Comparison of ENCODE assay signal across 13 cellular contexts in the genomic region with DNA sequence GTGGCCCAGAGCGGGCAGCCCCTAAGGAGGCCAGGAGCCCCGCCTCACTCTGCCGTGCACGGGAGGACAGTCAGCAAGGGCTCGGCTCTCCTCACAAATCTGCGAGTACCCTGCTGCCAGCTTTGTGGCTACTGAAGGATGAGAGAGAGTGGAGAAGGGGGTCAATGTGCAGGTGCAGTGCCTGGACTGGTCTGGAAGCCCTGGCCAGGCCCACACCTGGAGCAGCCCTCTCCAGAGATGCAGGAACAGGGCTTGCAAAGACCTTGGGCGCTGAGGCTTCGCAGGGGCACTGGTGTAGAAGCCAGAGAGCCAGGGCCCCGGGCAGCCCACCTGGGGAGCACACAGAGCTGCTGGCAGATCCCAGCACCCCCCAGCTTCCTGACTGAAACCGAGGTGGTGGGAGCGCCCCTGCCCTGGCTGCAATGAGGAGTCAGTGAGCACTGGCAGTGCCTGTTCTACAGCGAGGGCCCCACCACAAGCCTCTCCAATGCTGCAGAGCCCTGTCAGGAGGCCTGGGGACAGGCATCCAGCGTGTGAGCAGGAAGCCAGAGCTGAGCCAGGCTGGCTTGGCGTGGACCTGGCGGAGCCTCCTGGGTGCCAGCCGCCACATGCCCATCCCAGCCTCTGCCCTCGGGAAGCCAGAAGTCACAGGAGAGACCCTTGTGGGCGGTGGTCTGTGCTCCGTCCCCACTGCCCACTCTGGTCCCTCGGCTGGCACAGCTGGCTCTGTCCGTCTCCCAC. TPM values are rescaled to one million over a fixed set of nuclear protein-coding genes. Genes with fewer than 3 reads are reported as not detected.
DNase-seq lines count a peak whose midpoint lies in the region; ATAC-seq, FAIRE-seq and TF ChIP-seq lines count a peak whose summit lies in the region.
"Had no signal": no experiment of that assay in that cellular context is flagged by ENCODE, and none has a peak within 500 bp of the region (broad histone marks: within the 10 kb centered on the region; RNA-seq: fewer than 3 reads in every experiment).

No MANE protein-coding gene starts in this region.

- peak overlapping the region; percentile 89 for H3K23ac ChIP-seq in neuronal stem cell (ENCODE audit: low read depth, low read length, poor library complexity)

- H4K8ac ChIP-seq in neuronal stem cell (ENCODE audit: low read depth, low read length): no peak overlapping the region

- H3K4me3 ChIP-seq in MM.1S (ENCODE audit: low read length) (peak overlapping the region; percentile 92), GM12878 (peak overlapping the region; percentile 85; the same call in 1 of the 2 replicates), neuronal stem cell (ENCODE audit: low read length in 2 of 2) (no peak overlapping the region)
- H3K4me3 ChIP-seq: A549 had no signal

- BruUV-seq in GM12878 (replicated peaks; lab: Mats Ljungman, UMichigan): no TSS peak

- H3K27ac ChIP-seq in MM.1S (ENCODE audit: low read length): peak overlapping the region; percentile 73; the same call in 1 of the 2 replicates
- H3K27ac ChIP-seq in GM12878 (ENCODE audit: control insufficient read depth, insufficient read depth): no peak overlapping the region
- H3K27ac ChIP-seq in neuronal stem cell (replicated peaks; ENCODE audit: low read length): no peak overlapping the region
- H3K27ac ChIP-seq: A549 had no signal

- H2BK12ac ChIP-seq in neuronal stem cell (ENCODE audit: low read length): peak overlapping the region; percentile 75

- DNase-seq in T-helper 1 cell: no peak
- DNase-seq in MM.1S: no peak
- DNase-seq in GM12878 (ENCODE audit: low read depth, low spot score): no peak
- no peak for DNase-seq in neuronal stem cell (ENCODE audit: low spot score)
- no peak for DNase-seq in ureter (ENCODE audit: low spot score)
- DNase-seq in OCI-M2 (lab: John Stamatoyannopoulos, UW; ENCODE audit: unreplicated experiment): no peak
- no peak for DNase-seq in NCI-H2029 treated with DMSO at 0.1 percent for 48 hours (lab: John Stamatoyannopoulos, UW)

- H3K4ac ChIP-seq in neuronal stem cell (ENCODE audit: low read length): no peak overlapping the region

- no peaks in the 10 kb centered on the region for H3K9me2 ChIP-seq in MM.1S (replicated peaks; ENCODE audit: insufficient read depth, low read length)

- POLR2A ChIA-PET in GM12878 (lab: Charles Lee): interaction anchor here (1.1 to 1.4 kb wide), 3 partner anchors 16 to 51 kb away, joined by 3 to 6 read pairs (median 5); no protein-coding TSS in a partner anchor

- peak; percentile 3; the same call in 1 of the 3 replicates for ATAC-seq in GM12878

- in situ Hi-C loops in GM12878 (cut with MboI): loop anchor here (5.0 kb wide), 1 partner anchor 99 kb away; no protein-coding TSS in a partner anchor

- H3K18ac ChIP-seq in neuronal stem cell (ENCODE audit: low read length): peak overlapping the region; percentile 38

- H3K4me1 Mint-ChIP-seq in T-helper 1 cell treated with Interleukin-12 subunit alpha and Interleukin-12 subunit beta and Interleukin-4 antibody, amounts not matched to agents 30 μg/mL and 1 μg/mL, for 36 hours (ENCODE audit: low read depth): peaks cover 12% of the 10 kb centered on the region

- peak overlapping the region; percentile 78 for H3K4me3 Mint-ChIP-seq in T-helper 1 cell treated with Interleukin-12 subunit alpha and Interleukin-12 subunit beta and Interleukin-4 antibody, amounts not matched to agents 30 μg/mL and 1 μg/mL, for 36 hours

- H2BK15ac ChIP-seq in neuronal stem cell (ENCODE audit: low read length): peak overlapping the region; percentile 83

- no peak for TF ChIP-seq EP300 in GM12878 (IDR thresholded peaks at IDR 0.05; ENCODE audit: borderline replicate concordance in 1 of 2, control insufficient read depth in 1 of 2, low read depth in 2 of 2, low read length in 2 of 2)

- no peaks in the 10 kb centered on the region for H4K20me1 ChIP-seq in MM.1S (ENCODE audit: insufficient read depth, low read length)
- H4K20me1 ChIP-seq in GM12878 (ENCODE audit: control insufficient read depth, insufficient read depth): no peaks in the 10 kb centered on the region

- H3K9ac ChIP-seq in MM.1S (ENCODE audit: low read length) (peak overlapping the region; percentile 96), GM12878 (ENCODE audit: control insufficient read depth, insufficient read depth, low read length) (no peak overlapping the region), neuronal stem cell (ENCODE audit: low read depth, low read length, poor library complexity) (peak overlapping the region; percentile 21)

- 74% methylated on average over 21 of the region's 21 CpGs for WGBS in GM12878 (ENCODE audit: insufficient coverage, insufficient replicate concordance, low lambda C conversion rate, missing lambda C conversion rate)
- no CpG with 5 or more reads among the region's 21 CpGs for WGBS in neuronal stem cell (ENCODE audit: extremely low coverage in 2 of 2, insufficient read length in 2 of 2, insufficient replicate concordance in 1 of 2), 2 donors

- H2BK5ac ChIP-seq in neuronal stem cell (ENCODE audit: low read length): peak overlapping the region; percentile 53

- peak overlapping the region; percentile 95 for H2AK5ac ChIP-seq in neuronal stem cell (ENCODE audit: low read depth, low read length)

- H3K79me1 ChIP-seq in neuronal stem cell (ENCODE audit: low read depth, low read length): peaks cover 5% of the 10 kb centered on the region

- intact Hi-C loops in GM12878 (cut with micrococcal nuclease; ENCODE audit: unreplicated experiment): no loop called here

- H3K4me2 ChIP-seq in MM.1S (ENCODE audit: low read depth, low read length) (peak overlapping the region; percentile 100), GM12878 (ENCODE audit: control insufficient read depth, insufficient read depth) (peak overlapping the region; percentile 91), neuronal stem cell (ENCODE audit: insufficient read depth, low read length, poor library complexity, severe bottlenecking) (no peak overlapping the region)
- H3K4me2 ChIP-seq: A549 had no signal

- peak overlapping the region; percentile 17; the same call in 1 of the 2 replicates for H2AFZ ChIP-seq in MM.1S (ENCODE audit: low read length)
- no peak overlapping the region for H2AFZ ChIP-seq in GM12878 (ENCODE audit: control insufficient read depth, low read depth, low read length)
- no peak overlapping the region for H2AFZ ChIP-seq in neuronal stem cell (ENCODE audit: low read length)

- peaks cover 20% of the 10 kb centered on the region for H3K27me3 Mint-ChIP-seq in T-helper 1 cell treated with Interleukin-12 subunit alpha and Interleukin-12 subunit beta and Interleukin-4 antibody, amounts not matched to agents 30 μg/mL and 1 μg/mL, for 36 hours (ENCODE audit: low read depth)

- H3K27me3 ChIP-seq in MM.1S (replicated peaks; ENCODE audit: insufficient read depth, low read length) (no peaks in the 10 kb centered on the region; the same call in 1 of the 2 replicates), GM12878 (replicated peaks in 1 of 2; ENCODE audit: control insufficient read depth in 2 of 2, insufficient read depth in 2 of 2, low read length in 1 of 2) (peaks cover 0 to 9% of the 10 kb centered on the region in 2 experiments; a peak in 2 of 4 replicates), neuronal stem cell (ENCODE audit: control insufficient read depth in 3 of 3, insufficient read depth in 3 of 3, low read depth in 1 of 3, low read length in 3 of 3) (peaks cover 25 to 68% (median 54%) of the 10 kb centered on the region in 3 experiments)

- no peak; the same call in 1 of the 2 replicates for TF ChIP-seq POLR2A in GM12878 (IDR thresholded peaks at IDR 0.05; ENCODE audit: low read depth, low read length)

- H3K79me2 ChIP-seq in MM.1S (ENCODE audit: low read length) (no peaks in the 10 kb centered on the region), GM12878 (ENCODE audit: control insufficient read depth, insufficient read depth, low read length) (no peaks in the 10 kb centered on the region)

- RAD21 ChIA-PET in GM12878 (lab: Charles Lee; ENCODE audit: unreplicated experiment): interaction anchor here (0.6 to 1.9 kb wide), 15 partner anchors 15 to 179 kb away, joined by 3 to 16 read pairs (median 5); a partner anchor contains a TSS

- no peak overlapping the region for H3K27ac Mint-ChIP-seq in T-helper 1 cell treated with Interleukin-12 subunit alpha and Interleukin-12 subunit beta and Interleukin-4 antibody, amounts not matched to agents 30 μg/mL and 1 μg/mL, for 36 hours
- H3K27ac Mint-ChIP-seq: dendritic cell treated with granulocyte-macrophage colony-stimulating factor and Interleukin-4, amounts not matched to agents 40 ng/mL and 50 ng/mL, for 4 days had no signal

- no peak for FAIRE-seq in GM12878 (lab: Jason Lieb, UNC)
- FAIRE-seq: A549, H54, urothelium cell line had no signal

- TF ChIP-seq CTCF in MM.1S (IDR thresholded peaks at IDR 0.05; ENCODE audit: low read length): no peak
- TF ChIP-seq CTCF in GM12878 (IDR thresholded peaks at IDR 0.05 in 2 of 3, conservative IDR thresholded peaks at IDR 0.05 in 1 of 3; ENCODE audit: control insufficient read depth in 2 of 3, extremely low read depth in 1 of 3, insufficient read depth in 1 of 3, low read depth in 3 of 3, low read length in 3 of 3): no peak

- H2BK120ac ChIP-seq in neuronal stem cell (ENCODE audit: low read depth, low read length): no peak overlapping the region

- no peak overlapping the region for H4K91ac ChIP-seq in neuronal stem cell (ENCODE audit: low read depth, low read length, poor library complexity)

- no peak for TF ChIP-seq RAD21 in GM12878 (IDR thresholded peaks at IDR 0.05; ENCODE audit: insufficient read depth, low read depth, low read length)

- H3K36me3 ChIP-seq in MM.1S (replicated peaks; ENCODE audit: insufficient read depth, low read length) (no peaks in the 10 kb centered on the region), GM12878 (ENCODE audit: control insufficient read depth in 2 of 2, insufficient read depth in 2 of 2, low read length in 1 of 2) (no peaks in the 10 kb centered on the region), neuronal stem cell (replicated peaks in 1 of 2; ENCODE audit: control insufficient read depth in 2 of 2, insufficient read depth in 2 of 2, low read length in 2 of 2) (no peaks in the 10 kb centered on the region)

- H3F3A ChIP-seq in MM.1S (ENCODE audit: insufficient read depth, low read length): peaks cover 4% of the 10 kb centered on the region; the same call in 1 of the 2 replicates

- H3K14ac ChIP-seq in neuronal stem cell (ENCODE audit: low read length): peak overlapping the region; percentile 38

- H3K36me3 Mint-ChIP-seq in T-helper 1 cell treated with Interleukin-12 subunit alpha and Interleukin-12 subunit beta and Interleukin-4 antibody, amounts not matched to agents 30 μg/mL and 1 μg/mL, for 36 hours (ENCODE audit: low read depth): peaks cover 2% of the 10 kb centered on the region

- H3K4me1 ChIP-seq in MM.1S (ENCODE audit: low read length) (peaks cover 19% of the 10 kb centered on the region), GM12878 (ENCODE audit: control insufficient read depth, insufficient read depth, low read length) (peaks cover 20% of the 10 kb centered on the region), neuronal stem cell (ENCODE audit: control insufficient read depth in 2 of 2, insufficient read depth in 1 of 2, low read depth in 1 of 2, low read length in 2 of 2) (peaks cover 0 to 7% of the 10 kb centered on the region in 2 donors)

- SMC1A ChIA-PET in GM12878 (lab: Charles Lee; ENCODE audit: uncharacterized antibody, unreplicated experiment): interaction anchor here (0.6 to 2.5 kb wide), 10 partner anchors 16 to 178 kb away, joined by 3 to 26 read pairs (median 6); a partner anchor contains a TSS

- H3K9me3 ChIP-seq in MM.1S (replicated peaks; ENCODE audit: insufficient read depth, low read length): no peaks in the 10 kb centered on the region
- H3K9me3 ChIP-seq in GM12878 (replicated peaks; ENCODE audit: control insufficient read depth, insufficient read depth, low read length): peaks cover 2% of the 10 kb centered on the region; the same call in 2 of the 3 replicates
- H3K9me3 ChIP-seq in neuronal stem cell (replicated peaks in 1 of 2; ENCODE audit: control insufficient read depth in 2 of 2, insufficient read depth in 1 of 2, low read depth in 1 of 2, low read length in 2 of 2): peaks cover 6 to 17% of the 10 kb centered on the region in 2 donors
- H3K9me3 ChIP-seq: A549 had no signal

- CTCF ChIA-PET in GM12878 (lab: Yijun Ruan, JAX): interaction anchor here (0.7 to 4.7 kb wide), 16 partner anchors 9 to 178 kb away, joined by 3 to 66 read pairs (median 4); a partner anchor contains a TSS

- no peaks in the 10 kb centered on the region for H3K9me3 Mint-ChIP-seq in T-helper 1 cell treated with Interleukin-12 subunit alpha and Interleukin-12 subunit beta and Interleukin-4 antibody, amounts not matched to agents 30 μg/mL and 1 μg/mL, for 36 hours

RNA-seq across cellular contexts. Expression of a gene that starts 3.9 kb away (rescaled TPM):
- 71.0 and 75.2 TPM in 2 replicates for total RNA-seq in GM12878 (2013; cell fraction: nucleolus; rRNA removed)
- total RNA-seq in GM12878 (2014; rRNA removed): 8.7 and 10.4 TPM in 2 replicates
- total RNA-seq in GM12878 (2014; rRNA removed; fragmentation: Illumina TruSeq; extraction: Trizol): 6.9 and 9.1 TPM in 2 replicates
- 9.3 and 10.2 TPM in 2 replicates for total RNA-seq in GM12878 (2021)
- 3.6 TPM for polyA plus RNA-seq in GM12878 (2011; ENCODE audit: low read depth)
- 6.7 and 7.5 TPM in 2 replicates for polyA plus RNA-seq in GM12878 (2011; rRNA removed)
- polyA plus RNA-seq in GM12878 (2011; cell fraction: cytosol; rRNA removed): 7.6 and 10.1 TPM in 2 replicates
- polyA plus RNA-seq in GM12878 (2011; cell fraction: nucleus; rRNA removed): 36.0 and 37.7 TPM in 2 replicates
- 11.7 and 12.2 TPM in 2 replicates for polyA plus RNA-seq in GM12878 (2012)
- polyA plus RNA-seq in GM12878 (2014; fragmentation: Illumina TruSeq; extraction: Trizol): 2.6 and 5.1 TPM in 2 replicates
- polyA plus RNA-seq in GM12878 (2014; fragmentation: Nextera tagmentation; extraction: Ambion mirVana): 1 to 10 TPM; 1.1 to 1.6 TPM
- 10.1 and 11.2 TPM in 2 replicates for polyA plus RNA-seq in GM12878 (2014; rRNA removed)
- 1 to 10 TPM; 7.1 to 9.6 TPM for polyA plus RNA-seq in GM12878 (2016; fragmentation: Nextera tagmentation; extraction: Ambion mirVana)
- polyA minus RNA-seq in GM12878 (2011; rRNA and poly(A)+ RNA removed): 2.0 and 6.5 TPM in 2 replicates
- polyA minus RNA-seq in GM12878 (2011; cell fraction: cytosol; rRNA and poly(A)+ RNA removed): 3.3 and 4.9 TPM in 2 replicates
- polyA minus RNA-seq in GM12878 (2011; cell fraction: nucleus; rRNA and poly(A)+ RNA removed): 13.2 and 17.9 TPM in 2 replicates
- 5.9 TPM for polyA plus RNA-seq in neuronal stem cell (2013, experiment 1 of 2)
- polyA plus RNA-seq in neuronal stem cell (2013, experiment 2 of 2): 5.8 TPM
- total RNA-seq in ureter: 36.6 TPM

RNA-seq across cellular contexts. Expression of a gene that starts 55.1 kb away (rescaled TPM):
- total RNA-seq in GM12878 (2013; cell fraction: nucleolus; rRNA removed): not detected in 2 replicates
- total RNA-seq in GM12878 (2014; rRNA removed) (not detected in 2 replicates), GM12878 (2014; rRNA removed; fragmentation: Illumina TruSeq; extraction: Trizol) (not detected in 2 replicates), GM12878 (2021) (not detected in 2 replicates), ureter (5.1 TPM)
- not detected for polyA plus RNA-seq in GM12878 (2011; ENCODE audit: low read depth)
- polyA plus RNA-seq in GM12878 (2011; rRNA removed) (not detected in 2 replicates), GM12878 (2014; fragmentation: Illumina TruSeq; extraction: Trizol) (not detected in 2 replicates), GM12878 (2014; fragmentation: Nextera tagmentation; extraction: Ambion mirVana) (not detected), GM12878 (2014; rRNA removed) (not detected in 2 replicates), GM12878 (2016; fragmentation: Nextera tagmentation; extraction: Ambion mirVana) (not detected)
- not detected in 2 replicates for polyA plus RNA-seq in GM12878 (2011; cell fraction: cytosol; rRNA removed)
- not detected in 2 replicates for polyA plus RNA-seq in GM12878 (2011; cell fraction: nucleus; rRNA removed)
- not detected in 2 replicates for polyA plus RNA-seq in GM12878 (2012)
- not detected in 2 replicates for polyA minus RNA-seq in GM12878 (2011; rRNA and poly(A)+ RNA removed)
- polyA minus RNA-seq in GM12878 (2011; cell fraction: cytosol; rRNA and poly(A)+ RNA removed): not detected in 2 replicates
- polyA minus RNA-seq in GM12878 (2011; cell fraction: nucleus; rRNA and poly(A)+ RNA removed): not detected in 2 replicates
- polyA plus RNA-seq in neuronal stem cell (2013, experiment 1 of 2): 5.1 TPM
- 5.5 TPM for polyA plus RNA-seq in neuronal stem cell (2013, experiment 2 of 2)
- total RNA-seq: LHCN-M2 had no signal

Comparison
In these comparisons a context has a peak if more than half of its experiments do, and no peak if none do; other contexts are left out.
1. H3K4me3 ChIP-seq: peak in MM.1S (single experiment) and GM12878 (single experiment); none in neuronal stem cell (0 of 2).